In the genomic region with DNA sequence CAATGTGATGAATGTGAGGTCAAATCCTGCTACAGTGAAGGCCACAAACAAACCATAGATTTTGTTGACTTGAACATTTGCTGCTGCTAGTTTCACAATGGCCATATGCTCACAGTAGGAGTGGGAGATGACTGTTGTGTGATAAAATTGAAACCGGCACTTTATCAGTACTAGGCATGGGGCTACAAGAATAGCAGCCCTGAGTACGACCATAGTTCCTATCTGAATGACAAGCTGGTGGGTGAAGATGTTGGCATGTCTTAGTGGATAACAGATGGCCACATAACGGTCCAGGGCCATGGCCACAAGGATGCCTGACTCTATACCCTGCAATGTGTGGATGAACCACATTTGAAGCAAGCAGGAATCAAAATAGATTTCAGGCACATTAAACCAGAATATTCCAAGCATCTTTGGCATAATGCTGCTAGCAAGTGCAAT, we compare ENCODE assay signal across 25 cellular contexts. TPM values are rescaled to one million over a fixed set of nuclear protein-coding genes. Genes with fewer than 3 reads are reported as not detected.
A peak's percentile ranks its signal among the peaks of the same experiment; 100 is the strongest.
DNase-seq lines count a peak whose midpoint lies in the region; ATAC-seq, FAIRE-seq and TF ChIP-seq lines count a peak whose summit lies in the region.
"Had no signal": no experiment of that assay in that cellular context is flagged by ENCODE, and none has a peak within 500 bp of the region (broad histone marks: within the 10 kb centered on the region; RNA-seq: fewer than 3 reads in every experiment).

No MANE protein-coding gene starts in this region.

- POLR2A ChIA-PET in PC-9 (lab: Charles Lee; ENCODE audit: unreplicated experiment), result no interaction called here

- H3K9me2 ChIP-seq in PC-9 (ENCODE audit: insufficient read depth), result no peaks in the 10 kb centered on the region

- H3K27me3 ChIP-seq in bronchial epithelial cell (ENCODE audit: control insufficient read depth, insufficient read depth, low read length) (no peaks in the 10 kb centered on the region), PC-9 (ENCODE audit: insufficient read depth, low read depth) (no peaks in the 10 kb centered on the region), body of pancreas (no peaks in the 10 kb centered on the region)
- H3K27me3 ChIP-seq: BLaER1 treated with 17β-estradiol and CSF1 and Interleukin-3, amounts not matched to agents 10 nM and 100 nM had no signal

- FAIRE-seq in bronchial epithelial cell (lab: Jason Lieb, UNC), result peak; percentile 64
- FAIRE-seq: G401.6, GM18507, HTR-8/SVneo had no signal

- no peak overlapping the region for H3K27ac Mint-ChIP-seq in T-helper 2 cell treated with Interferon-gamma antibody and Interleukin-4, amounts not matched to agents 5 μg/mL and 100 μg/mL, for 36 hours
- H3K27ac Mint-ChIP-seq: CD4-positive, alpha-beta memory T cell; GM23338 had no signal

- no peak overlapping the region for H3K4me2 ChIP-seq in PC-9
- H3K4me2 ChIP-seq: BLaER1 treated with 17β-estradiol and CSF1 and Interleukin-3, amounts not matched to agents 10 nM and 100 nM; GM23338 had no signal

- ATAC-seq in body of pancreas, result no peak
- ATAC-seq: GM23338, HCT116 had no signal

- H3K9me3 Mint-ChIP-seq in T-helper 2 cell treated with Interferon-gamma antibody and Interleukin-4, amounts not matched to agents 5 μg/mL and 100 μg/mL, for 36 hours, result no peaks in the 10 kb centered on the region
- H3K9me3 Mint-ChIP-seq: CD4-positive, alpha-beta memory T cell; GM23338 had no signal

- H3K4me3 ChIP-seq in bronchial epithelial cell (ENCODE audit: low read depth, low read length) (no peak overlapping the region), PC-9 (no peak overlapping the region), body of pancreas (no peak overlapping the region)
- H3K4me3 ChIP-seq: BLaER1 treated with 17β-estradiol and CSF1 and Interleukin-3, amounts not matched to agents 10 nM and 100 nM; GM23338; SK-N-MC had no signal

- H3K4me1 ChIP-seq in PC-9 (replicated peaks; ENCODE audit: insufficient read depth), result no peaks in the 10 kb centered on the region
- H3K4me1 ChIP-seq in body of pancreas, result no peaks in the 10 kb centered on the region

- H3K4me3 Mint-ChIP-seq in T-helper 2 cell treated with Interferon-gamma antibody and Interleukin-4, amounts not matched to agents 5 μg/mL and 100 μg/mL, for 36 hours, result no peak overlapping the region
- H3K4me3 Mint-ChIP-seq: CD4-positive, alpha-beta memory T cell; GM23338 had no signal

- no peaks in the 10 kb centered on the region for H3K79me2 ChIP-seq in PC-9 (ENCODE audit: low read depth)

- H3K9me3 ChIP-seq in PC-9 (ENCODE audit: insufficient read depth, low read depth) (no peaks in the 10 kb centered on the region), body of pancreas (no peaks in the 10 kb centered on the region)
- H3K9me3 ChIP-seq: BLaER1 treated with 17β-estradiol and CSF1 and Interleukin-3, amounts not matched to agents 10 nM and 100 nM had no signal

- DNase-seq in OCI-M1 (lab: John Stamatoyannopoulos, UW), result peak; percentile 96
- DNase-seq in bronchial epithelial cell (ENCODE audit: low read depth), result no peak
- peak; percentile 42 for DNase-seq in myocyte (ENCODE audit: low read depth)
- DNase-seq in NCI-H82 treated with DMSO at 0.1 percent for 48 hours (lab: John Stamatoyannopoulos, UW; ENCODE audit: unreplicated experiment), result no peak
- DNase-seq in PC-9, result no peak
- DNase-seq in T-helper 2 cell treated with Interferon-gamma antibody and Interleukin-4, amounts not matched to agents 5 μg/mL and 100 μg/mL, for 36 hours (ENCODE audit: low spot score), result no peak
- DNase-seq in body of pancreas, result no peak
- DNase-seq: CD4-positive, alpha-beta memory T cell; DMS153; IMR-90; MV-4-11; NCI-H1105 treated with DMSO at 0.1 percent for 48 hours; NCI-H1694; NCI-H2081; NCI-H2171 treated with DMSO at 0.1 percent for 48 hours; NCI-H526; SHP77 treated with DMSO at 0.1 percent for 48 hours had no signal

- BruUV-seq in PC-9 (replicated peaks; lab: Mats Ljungman, UMichigan), result no TSS peak

- H3K36me3 ChIP-seq in bronchial epithelial cell (ENCODE audit: control insufficient read depth, insufficient read depth, low read length), result no peaks in the 10 kb centered on the region
- H3K36me3 ChIP-seq in PC-9 (ENCODE audit: low read depth), result no peaks in the 10 kb centered on the region
- no peaks in the 10 kb centered on the region for H3K36me3 ChIP-seq in body of pancreas (replicated peaks in 1 of 2; ENCODE audit: insufficient read depth in 1 of 2, low read depth in 2 of 2)
- H3K36me3 ChIP-seq: BLaER1 treated with 17β-estradiol and CSF1 and Interleukin-3, amounts not matched to agents 10 nM and 100 nM had no signal

- no peaks in the 10 kb centered on the region for H3K4me1 Mint-ChIP-seq in T-helper 2 cell treated with Interferon-gamma antibody and Interleukin-4, amounts not matched to agents 5 μg/mL and 100 μg/mL, for 36 hours (ENCODE audit: low read depth)
- H3K4me1 Mint-ChIP-seq: CD4-positive, alpha-beta memory T cell had no signal

- H3F3A ChIP-seq in PC-9 (ENCODE audit: insufficient read depth, low read depth), result no peaks in the 10 kb centered on the region

- CTCF ChIA-PET in PC-9 (lab: Charles Lee), result no interaction called here

- WGBS in body of pancreas, 2 donors, result 62% methylated on average over 3 of the region's 3 CpGs

- H2AFZ ChIP-seq in PC-9, result no peak overlapping the region
- H2AFZ ChIP-seq: GM23338 had no signal

- no peaks in the 10 kb centered on the region for H3K27me3 Mint-ChIP-seq in T-helper 2 cell treated with Interferon-gamma antibody and Interleukin-4, amounts not matched to agents 5 μg/mL and 100 μg/mL, for 36 hours (ENCODE audit: low read depth)

- H4K20me1 ChIP-seq in PC-9 (ENCODE audit: insufficient read depth), result no peaks in the 10 kb centered on the region
- H4K20me1 ChIP-seq: BLaER1 treated with 17β-estradiol and CSF1 and Interleukin-3, amounts not matched to agents 10 nM and 100 nM had no signal

- H3K36me3 Mint-ChIP-seq in T-helper 2 cell treated with Interferon-gamma antibody and Interleukin-4, amounts not matched to agents 5 μg/mL and 100 μg/mL, for 36 hours (ENCODE audit: low read depth), result no peaks in the 10 kb centered on the region
- H3K36me3 Mint-ChIP-seq: CD4-positive, alpha-beta memory T cell had no signal

- TF ChIP-seq CTCF in bronchial epithelial cell (IDR thresholded peaks at IDR 0.05; ENCODE audit: insufficient read depth, low read length, severe bottlenecking) (no peak), PC-9 (conservative IDR thresholded peaks at IDR 0.05) (no peak), body of pancreas (IDR thresholded peaks at IDR 0.05) (no peak)

- intact Hi-C loops in PC-9 (cut with micrococcal nuclease; ENCODE audit: unreplicated experiment) (no loop called here), body of pancreas (cut with DNase I) (no loop called here)

- no peak overlapping the region for H3K27ac ChIP-seq in PC-9
- H3K27ac ChIP-seq in body of pancreas, result no peak overlapping the region
- H3K27ac ChIP-seq: BLaER1 treated with 17β-estradiol and CSF1 and Interleukin-3, amounts not matched to agents 10 nM and 100 nM; RWPE1; SK-N-MC had no signal

- no peak for TF ChIP-seq POLR2A in body of pancreas (IDR thresholded peaks at IDR 0.05)

RNA-seq across cellular contexts. Expression of gene OR52A1, which starts 2.8 kb away (rescaled TPM):
- total RNA-seq in bronchial epithelial cell (not detected in 2 replicates), myocyte (not detected in 2 replicates), PC-9 (2021) (not detected in 2 replicates), body of pancreas (not detected)
- polyA plus RNA-seq in myocyte (2012), result not detected
- total RNA-seq: CD4-positive, alpha-beta memory T cell; IMR-90 had no signal
- polyA plus RNA-seq: CD4-positive, alpha-beta memory T cell; IMR-90 had no signal

RNA-seq across cellular contexts. Expression of gene OR52A5, which starts 13.6 kb away (rescaled TPM):
- total RNA-seq in bronchial epithelial cell (not detected in 2 replicates), myocyte (not detected in 2 replicates), PC-9 (2021) (not detected in 2 replicates), body of pancreas (not detected)
- polyA plus RNA-seq in myocyte (2012), result not detected
- total RNA-seq: CD4-positive, alpha-beta memory T cell; IMR-90 had no signal
- polyA plus RNA-seq: CD4-positive, alpha-beta memory T cell; IMR-90 had no signal

RNA-seq across cellular contexts. Expression of gene OR51V1, which starts 48.7 kb away (rescaled TPM):
- total RNA-seq in bronchial epithelial cell (not detected in 2 replicates), myocyte (not detected in 2 replicates), PC-9 (2021) (not detected in 2 replicates), body of pancreas (not detected)
- not detected for polyA plus RNA-seq in myocyte (2012)
- total RNA-seq: CD4-positive, alpha-beta memory T cell; GM23338; IMR-90 had no signal
- polyA plus RNA-seq: CD4-positive, alpha-beta memory T cell; GM23338; IMR-90 had no signal

Comparison
In these comparisons a context has a peak if more than half of its experiments do, and no peak if none do; other contexts are left out.
1. DNase-seq: peak in OCI-M1 (single experiment) and myocyte (single experiment); none in bronchial epithelial cell (single experiment), NCI-H82 treated with DMSO at 0.1 percent for 48 hours (single experiment), PC-9 (0 of 2), T-helper 2 cell treated with Interferon-gamma antibody and Interleukin-4, amounts not matched to agents 5 μg/mL and 100 μg/mL, for 36 hours (single experiment) and body of pancreas (0 of 4).